ENCODE assay signal across 27 cellular contexts in genomic region chr2:229761663-229762062, GRCh38. TPM values are rescaled to one million over a fixed set of nuclear protein-coding genes. Genes with fewer than 3 reads are reported as not detected.
"Had no signal": no experiment of that assay in that cellular context is flagged by ENCODE, and none has a peak within 500 bp of the region (broad histone marks: within the 10 kb centered on the region; RNA-seq: fewer than 3 reads in every experiment).

No MANE protein-coding gene starts in this region.

- H3K27ac Mint-ChIP-seq: nephron; stimulated activated effector memory CD8-positive, alpha-beta T cell treated with anti-CD3 and anti-CD28 coated beads, Interleukin-12 subunit alpha, Interleukin-12 subunit beta, amount 100 ng/mL, for 72 hours; stimulated activated naive CD8-positive, alpha-beta T cell treated with anti-CD3 and anti-CD28 coated beads, Interleukin-15, amount 100 ng/mL, for 72 hours; type B pancreatic cell had no signal

- DNase-seq: islet precursor cell; left lung; lower lobe of right lung; mammary epithelial cell; mesenchymal stem cell; naive thymus-derived CD8-positive, alpha-beta T cell; nucleus accumbens; pancreas; posterior cingulate gyrus; retina; right cardiac atrium; sigmoid colon; small intestine; spleen; stimulated activated CD4-positive, alpha-beta T cell treated with anti-CD3 and anti-CD28 coated beads, Interleukin-4, amount 100 ng/mL, for 24 hours; stimulated activated naive CD4-positive, alpha-beta T cell treated with Interleukin-2 at 50 U/mL for 16 hours; stimulated activated naive CD8-positive, alpha-beta T cell treated with anti-CD3 and anti-CD28 coated beads, Interleukin-15, amount 100 ng/mL, for 72 hours; substantia nigra had no signal

- H3K4me1 ChIP-seq: left lung, lower lobe of right lung, pancreas, prostate gland, sigmoid colon, spleen, tibial nerve, vagina had no signal

- H3K9me3 Mint-ChIP-seq: nephron; stimulated activated effector memory CD8-positive, alpha-beta T cell treated with anti-CD3 and anti-CD28 coated beads, Interleukin-12 subunit alpha, Interleukin-12 subunit beta, amount 100 ng/mL, for 72 hours; stimulated activated naive CD8-positive, alpha-beta T cell treated with anti-CD3 and anti-CD28 coated beads, Interleukin-15, amount 100 ng/mL, for 72 hours had no signal

- FAIRE-seq: pancreas, small intestine had no signal

- ATAC-seq: left lung; lower lobe of right lung; naive thymus-derived CD8-positive, alpha-beta T cell; pancreas; right cardiac atrium; stimulated activated effector memory CD8-positive, alpha-beta T cell treated with anti-CD3 and anti-CD28 coated beads, Interleukin-12 subunit alpha, Interleukin-12 subunit beta, amount 100 ng/mL, for 72 hours; stimulated activated naive CD8-positive, alpha-beta T cell treated with anti-CD3 and anti-CD28 coated beads, Interleukin-15, amount 100 ng/mL, for 72 hours had no signal

- H3K4me3 ChIP-seq: hepatocyte, left lung, lower lobe of right lung, pancreas, prostate gland, sigmoid colon, spleen, tibial nerve, vagina had no signal

- H3K4me3 Mint-ChIP-seq: naive thymus-derived CD8-positive, alpha-beta T cell; nephron; neural crest cell; stimulated activated effector memory CD8-positive, alpha-beta T cell treated with anti-CD3 and anti-CD28 coated beads, Interleukin-12 subunit alpha, Interleukin-12 subunit beta, amount 100 ng/mL, for 72 hours; stimulated activated naive CD8-positive, alpha-beta T cell treated with anti-CD3 and anti-CD28 coated beads, Interleukin-15, amount 100 ng/mL, for 72 hours; type B pancreatic cell had no signal

- H3K27me3 Mint-ChIP-seq: naive thymus-derived CD8-positive, alpha-beta T cell; stimulated activated naive CD8-positive, alpha-beta T cell treated with anti-CD3 and anti-CD28 coated beads, Interleukin-15, amount 100 ng/mL, for 72 hours; type B pancreatic cell had no signal

- H3K9me3 ChIP-seq: left lung, lower lobe of right lung, pancreas, prostate gland, sigmoid colon, spleen, tibial nerve, vagina had no signal

- H3K36me3 ChIP-seq: prostate gland had no signal

- H3K27me3 ChIP-seq: hepatocyte, left lung, pancreas, sigmoid colon, spleen, tibial nerve, vagina had no signal

- H3K4me1 Mint-ChIP-seq: nephron; stimulated activated effector memory CD8-positive, alpha-beta T cell treated with anti-CD3 and anti-CD28 coated beads, Interleukin-12 subunit alpha, Interleukin-12 subunit beta, amount 100 ng/mL, for 72 hours; stimulated activated naive CD8-positive, alpha-beta T cell treated with anti-CD3 and anti-CD28 coated beads, Interleukin-15, amount 100 ng/mL, for 72 hours had no signal

- H3K27ac ChIP-seq: hepatocyte, left lung, lower lobe of right lung, pancreas, prostate gland, sigmoid colon, spleen, tibial nerve, vagina had no signal

RNA-seq across cellular contexts. Expression of gene DNER, which starts 47.3 kb away (rescaled TPM):
- total RNA-seq: liver; naive thymus-derived CD8-positive, alpha-beta T cell had no signal
- polyA plus RNA-seq: hepatocyte; naive thymus-derived CD8-positive, alpha-beta T cell had no signal
